Comparison of ENCODE assay signal across 7 cellular contexts in genomic region chr4:100848865-100849264, GRCh38.
DNase-seq lines count a peak whose midpoint lies in the region; ATAC-seq and TF ChIP-seq lines count a peak whose summit lies in the region.

No MANE protein-coding gene starts in this region.

- H3K27me3 ChIP-seq in ascending aorta (no peaks in the 10 kb centered on the region), spleen (replicated peaks in 1 of 7) (no peaks in the 10 kb centered on the region)

- no peaks in the 10 kb centered on the region for H3K9me3 ChIP-seq in ascending aorta
- H3K9me3 ChIP-seq in spleen = peaks cover 0 to 3% (median 0%) of the 10 kb centered on the region in 8 donors

- DNase-seq in LNCaP clone FGC (ENCODE audit: low read depth) (no peak), globus pallidus (ENCODE audit: low spot score) (peak; percentile 23), NCI-H446 treated with DMSO at 0.1 percent for 48 hours (lab: John Stamatoyannopoulos, UW) (no peak), ascending aorta (ENCODE audit: low spot score in 2 of 2) (no peak), spleen (no peak)

- no peak overlapping the region for H3K27ac ChIP-seq in ascending aorta
- no peak overlapping the region for H3K27ac ChIP-seq in spleen

- TF ChIP-seq POLR2A in spleen (IDR thresholded peaks at IDR 0.05) = no peak

- no peaks in the 10 kb centered on the region for H3K36me3 ChIP-seq in ascending aorta
- no peaks in the 10 kb centered on the region for H3K36me3 ChIP-seq in spleen

- TF ChIP-seq CTCF in LNCaP clone FGC (IDR thresholded peaks at IDR 0.05; ENCODE audit: control insufficient read depth, extremely low read depth, insufficient read depth) = peak; percentile 20; the same call in 1 of the 2 replicates
- TF ChIP-seq CTCF in ascending aorta (IDR thresholded peaks at IDR 0.05) = no peak
- peak in 1 of 11 experiments; percentile 15 for TF ChIP-seq CTCF in spleen (IDR thresholded peaks at IDR 0.05 in 8 of 11, conservative IDR thresholded peaks at IDR 0.05 in 3 of 11)

- ATAC-seq in GM18511 (IDR thresholded peaks at IDR 0.05; ENCODE audit: unreplicated experiment) = peak; percentile 77
- ATAC-seq in GM21619 (IDR thresholded peaks at IDR 0.05; ENCODE audit: unreplicated experiment) = peak; percentile 85

- H3K4me3 ChIP-seq in LNCaP clone FGC (ENCODE audit: low read depth, low read length) (no peak overlapping the region), ascending aorta (no peak overlapping the region), spleen (no peak overlapping the region)

- H3K4me1 ChIP-seq in ascending aorta = no peaks in the 10 kb centered on the region
- no peaks in the 10 kb centered on the region for H3K4me1 ChIP-seq in spleen

- 78 to 91% (median 89%) methylated on average over 2 of the region's 2 CpGs for WGBS in spleen, 5 donors

- intact Hi-C loops in ascending aorta (cut with DNase I) (no loop called here), spleen (cut with DNase I; ENCODE audit: low total_unique reads) (no loop called here)
